Comparison of ENCODE assay signal across 24 cellular contexts in genomic region chr14:46782281-46782680, GRCh38.
DNase-seq lines count a peak whose midpoint lies in the region; ATAC-seq, FAIRE-seq and TF ChIP-seq lines count a peak whose summit lies in the region.
"Had no signal": no experiment of that assay in that cellular context is flagged by ENCODE, and none has a peak within 500 bp of the region (broad histone marks: within the 10 kb centered on the region; RNA-seq: fewer than 3 reads in every experiment).

No MANE protein-coding gene starts in this region.

- H3K9ac ChIP-seq in GM12878 (ENCODE audit: control insufficient read depth, insufficient read depth, low read length) (no peak overlapping the region), neuronal stem cell (ENCODE audit: low read depth, low read length, poor library complexity) (no peak overlapping the region)
- H3K9ac ChIP-seq: BLaER1 had no signal

- no peaks in the 10 kb centered on the region for H3K79me2 ChIP-seq in GM12878 (ENCODE audit: control insufficient read depth, insufficient read depth, low read length)

- H3K36me3 ChIP-seq in HEK293 (ENCODE audit: control insufficient read depth in 2 of 2, insufficient read depth in 1 of 2, low read length in 2 of 2) (no peaks in the 10 kb centered on the region), GM12878 (ENCODE audit: control insufficient read depth in 2 of 2, insufficient read depth in 2 of 2, low read length in 1 of 2) (no peaks in the 10 kb centered on the region), neuronal stem cell (replicated peaks in 1 of 2; ENCODE audit: control insufficient read depth in 2 of 2, insufficient read depth in 2 of 2, low read length in 2 of 2) (peaks cover 0 to 3% of the 10 kb centered on the region in 2 donors)
- H3K36me3 ChIP-seq: BE2C, BLaER1 had no signal

- H3K4me1 ChIP-seq in HEK293 (ENCODE audit: control insufficient read depth, insufficient read depth, low read length) (no peaks in the 10 kb centered on the region), GM12878 (ENCODE audit: control insufficient read depth, insufficient read depth, low read length) (no peaks in the 10 kb centered on the region), neuronal stem cell (ENCODE audit: control insufficient read depth in 2 of 2, insufficient read depth in 1 of 2, low read depth in 1 of 2, low read length in 2 of 2) (no peaks in the 10 kb centered on the region)
- H3K4me1 ChIP-seq: BE2C, BLaER1 had no signal

- TF ChIP-seq EP300 in GM12878 (IDR thresholded peaks at IDR 0.05; ENCODE audit: borderline replicate concordance in 1 of 2, control insufficient read depth in 1 of 2, low read depth in 2 of 2, low read length in 2 of 2), result no peak

- H4K20me1 ChIP-seq in GM12878 (ENCODE audit: control insufficient read depth, insufficient read depth), result no peaks in the 10 kb centered on the region
- H4K20me1 ChIP-seq: BLaER1 had no signal

- H2AFZ ChIP-seq in GM12878 (ENCODE audit: control insufficient read depth, low read depth, low read length) (no peak overlapping the region), neuronal stem cell (ENCODE audit: low read length) (no peak overlapping the region)

- WGBS in GM12878 (ENCODE audit: insufficient coverage, insufficient replicate concordance, low lambda C conversion rate, missing lambda C conversion rate), result 82% methylated on average over 1 of the region's 1 CpG
- WGBS in neuronal stem cell (ENCODE audit: extremely low coverage in 2 of 2, insufficient read length in 2 of 2, insufficient replicate concordance in 1 of 2), 2 donors, result no CpG with 5 or more reads among the region's 1 CpG

- SMC1A ChIA-PET in GM12878 (lab: Charles Lee; ENCODE audit: uncharacterized antibody, unreplicated experiment), result interaction anchor here (1.0 kb wide), 1 partner anchor 190 kb away, joined by 3 read pairs; no protein-coding TSS in a partner anchor

- H2BK120ac ChIP-seq in neuronal stem cell (ENCODE audit: low read depth, low read length), result no peak overlapping the region

- H3K18ac ChIP-seq in neuronal stem cell (ENCODE audit: low read length), result no peak overlapping the region

- TF ChIP-seq POLR2A in GM12878 (IDR thresholded peaks at IDR 0.05; ENCODE audit: low read depth, low read length), result no peak

- no peak overlapping the region for H4K8ac ChIP-seq in neuronal stem cell (ENCODE audit: low read depth, low read length)

- DNase-seq in GM12878 (ENCODE audit: low read depth, low spot score), result no peak
- DNase-seq in neuronal stem cell (ENCODE audit: low spot score), result peak; percentile 3
- DNase-seq in HCEC 1CT, result no peak
- DNase-seq: 8988T; ACHN; BE2C; C1 segment of cervical spinal cord; CD4-positive, alpha-beta memory T cell; CD4-positive, CD25-positive, alpha-beta regulatory T cell; CD8-positive, alpha-beta memory T cell; COR-L47; DMS 273 treated with DMSO at 0.1 percent for 48 hours; DMS153; DMS53; DMS79; DND-41; EL; GDM1 had no signal

- H3K27me3 ChIP-seq in GM12878 (replicated peaks in 1 of 2; ENCODE audit: control insufficient read depth in 2 of 2, insufficient read depth in 2 of 2, low read length in 1 of 2), result no peaks in the 10 kb centered on the region
- no peaks in the 10 kb centered on the region for H3K27me3 ChIP-seq in neuronal stem cell (ENCODE audit: control insufficient read depth in 3 of 3, insufficient read depth in 3 of 3, low read depth in 1 of 3, low read length in 3 of 3)
- H3K27me3 ChIP-seq: BE2C, BLaER1 had no signal

- H2BK5ac ChIP-seq in neuronal stem cell (ENCODE audit: low read length), result no peak overlapping the region

- H3K14ac ChIP-seq in neuronal stem cell (ENCODE audit: low read length), result no peak overlapping the region

- H2AK5ac ChIP-seq in neuronal stem cell (ENCODE audit: low read depth, low read length), result no peak overlapping the region

- H3K79me1 ChIP-seq in neuronal stem cell (ENCODE audit: low read depth, low read length), result no peaks in the 10 kb centered on the region

- no peak for ATAC-seq in GM12878
- ATAC-seq in GM18498 (IDR thresholded peaks at IDR 0.05; ENCODE audit: unreplicated experiment), result no peak

- no peak for TF ChIP-seq RAD21 in GM12878 (IDR thresholded peaks at IDR 0.05; ENCODE audit: insufficient read depth, low read depth, low read length)

- TF ChIP-seq CTCF in HEK293 (tag by site-specific recombination; IDR thresholded peaks at IDR 0.05) (no peak), GM12878 (IDR thresholded peaks at IDR 0.05 in 2 of 3, conservative IDR thresholded peaks at IDR 0.05 in 1 of 3; ENCODE audit: control insufficient read depth in 2 of 3, extremely low read depth in 1 of 3, insufficient read depth in 1 of 3, low read depth in 3 of 3, low read length in 3 of 3) (no peak)

- no peaks in the 10 kb centered on the region for H3K9me3 ChIP-seq in HEK293 (ENCODE audit: control insufficient read depth, insufficient read depth, low read depth, low read length)
- H3K9me3 ChIP-seq in GM12878 (replicated peaks; ENCODE audit: control insufficient read depth, insufficient read depth, low read length), result no peaks in the 10 kb centered on the region; the same call in 2 of the 3 replicates
- peaks cover 8 to 10% of the 10 kb centered on the region in 2 donors for H3K9me3 ChIP-seq in neuronal stem cell (replicated peaks in 1 of 2; ENCODE audit: control insufficient read depth in 2 of 2, insufficient read depth in 1 of 2, low read depth in 1 of 2, low read length in 2 of 2)
- H3K9me3 ChIP-seq: BE2C had no signal

- no TSS peak for BruUV-seq in GM12878 (replicated peaks; lab: Mats Ljungman, UMichigan)

- H2BK12ac ChIP-seq in neuronal stem cell (ENCODE audit: low read length), result no peak overlapping the region

- intact Hi-C loops in GM12878 (cut with micrococcal nuclease; ENCODE audit: unreplicated experiment), result no loop called here

- POLR2A ChIA-PET in HEK293 (lab: Yijun Ruan, JAX) (no interaction called here), GM12878 (lab: Charles Lee) (no interaction called here)

- no peak overlapping the region for H4K91ac ChIP-seq in neuronal stem cell (ENCODE audit: low read depth, low read length, poor library complexity)

- no peak overlapping the region for H3K23ac ChIP-seq in neuronal stem cell (ENCODE audit: low read depth, low read length, poor library complexity)

- H3K4me3 ChIP-seq in HEK293 (ENCODE audit: low read depth, low read length) (no peak overlapping the region), GM12878 (no peak overlapping the region), neuronal stem cell (ENCODE audit: low read length in 2 of 2) (no peak overlapping the region)
- H3K4me3 ChIP-seq: BLaER1 had no signal

- FAIRE-seq in GM12878 (lab: Jason Lieb, UNC), result no peak
- FAIRE-seq: A204.1, GM12891, GM18507 had no signal

- no peak overlapping the region for H3K4ac ChIP-seq in neuronal stem cell (ENCODE audit: low read length)

- in situ Hi-C loops in GM12878 (cut with MboI), result no loop called here

- CTCF ChIA-PET in HEK293 (lab: Yijun Ruan, JAX), result interaction anchor here (0.7 kb wide), 1 partner anchor 1888 kb away, joined by 3 read pairs; no protein-coding TSS in a partner anchor
- CTCF ChIA-PET in GM12878 (lab: Yijun Ruan, JAX), result interaction anchor here (0.6 kb wide), 1 partner anchor 367 kb away, joined by 3 read pairs; no protein-coding TSS in a partner anchor

- H3K27ac ChIP-seq in HEK293 (ENCODE audit: extremely low read depth, low read depth, low read length), result no peak overlapping the region
- no peak overlapping the region for H3K27ac ChIP-seq in GM12878 (ENCODE audit: control insufficient read depth, insufficient read depth)
- H3K27ac ChIP-seq in neuronal stem cell (replicated peaks; ENCODE audit: low read length), result no peak overlapping the region
- H3K27ac ChIP-seq: BLaER1 had no signal

- no peak overlapping the region for H2BK15ac ChIP-seq in neuronal stem cell (ENCODE audit: low read length)

- no peak overlapping the region for H3K4me2 ChIP-seq in GM12878 (ENCODE audit: control insufficient read depth, insufficient read depth)
- H3K4me2 ChIP-seq in neuronal stem cell (ENCODE audit: insufficient read depth, low read length, poor library complexity, severe bottlenecking), result no peak overlapping the region
- H3K4me2 ChIP-seq: BLaER1 had no signal

- RAD21 ChIA-PET in GM12878 (lab: Charles Lee; ENCODE audit: unreplicated experiment), result no interaction called here

TF ChIP-seq in HEK293, 187 proteins besides CTCF, POLR2A, EP300 and RAD21:
- no peak for TF ChIP-seq INSM2 (tag by site-specific recombination; IDR thresholded peaks at IDR 0.05)
- TF ChIP-seq ZFP3 (tag by site-specific recombination; IDR thresholded peaks at IDR 0.05; ENCODE audit: low read depth), result no peak
- TF ChIP-seq SETDB1 (IDR thresholded peaks at IDR 0.05; ENCODE audit: insufficient read length, low read length), result peak; percentile 68
TF ChIP-seq in HEK293: peak in this region for 1.

TF ChIP-seq in GM12878, 131 proteins besides CTCF, POLR2A, EP300 and RAD21:
- TF ChIP-seq MLLT1 (IDR thresholded peaks at IDR 0.05) (no peak), CBX5 (IDR thresholded peaks at IDR 0.05; ENCODE audit: low read depth) (peak; percentile 78; the same call in 1 of the 2 replicates)
